In genomic region chr2:77179297-77179696, GRCh38 we compare ENCODE assay signal across 35 cellular contexts.
"Had no signal": no experiment of that assay in that cellular context is flagged by ENCODE, and none has a peak within 500 bp of the region (broad histone marks: within the 10 kb centered on the region; RNA-seq: fewer than 3 reads in every experiment).

No MANE protein-coding gene starts in this region.

- H3K27ac ChIP-seq: KMS-11 had no signal

- H3K9ac ChIP-seq: KMS-11 had no signal

- H3K36me3 ChIP-seq: MG63 had no signal

- H3K9me3 ChIP-seq: MG63 had no signal

- H3K4me3 ChIP-seq: MG63 had no signal

- DNase-seq: Karpas-422, Kasumi-1, MG63, MM.1S, MV-4-11, NCI-H1048, NCI-H1092, NCI-H1092 treated with DMSO at 0.1 percent for 48 hours, NCI-H1105, NCI-H1105 treated with DMSO at 0.1 percent for 48 hours, NCI-H1417, NCI-H1417 treated with DMSO at 0.1 percent for 48 hours, NCI-H1436, NCI-H1436 treated with DMSO at 0.1 percent for 48 hours, NCI-H146, NCI-H1694, NCI-H1694 treated with DMSO at 0.1 percent for 48 hours, NCI-H187, NCI-H187 treated with DMSO at 0.1 percent for 48 hours, NCI-H1930, NCI-H2029, NCI-H2029 treated with DMSO at 0.1 percent for 48 hours, NCI-H2081, NCI-H2081 treated with DMSO at 0.1 percent for 48 hours, NCI-H2107, NCI-H2171, NCI-H2171 treated with DMSO at 0.1 percent for 48 hours, NCI-H2227 treated with DMSO at 0.1 percent for 48 hours, NCI-H226, NCI-H345, NCI-H446, NCI-H446 treated with DMSO at 0.1 percent for 48 hours, NCI-H510A, NCI-H510A treated with DMSO at 0.1 percent for 48 hours had no signal

- H3K27me3 ChIP-seq: MG63 had no signal

- H3K4me2 ChIP-seq: KMS-11 had no signal
